25 cellular contexts compared by ENCODE assay signal in genomic region chr12:42586268-42586667, GRCh38. TPM values are rescaled to one million over a fixed set of nuclear protein-coding genes. Genes with fewer than 3 reads are reported as not detected.
DNase-seq lines count a peak whose midpoint lies in the region; ATAC-seq, FAIRE-seq and TF ChIP-seq lines count a peak whose summit lies in the region.
"Had no signal": no experiment of that assay in that cellular context is flagged by ENCODE, and none has a peak within 500 bp of the region (broad histone marks: within the 10 kb centered on the region; RNA-seq: fewer than 3 reads in every experiment).

No MANE protein-coding gene starts in this region.

- no peak for TF ChIP-seq POLR2A in esophagus muscularis mucosa (IDR thresholded peaks at IDR 0.05; ENCODE audit: low read depth)

- no peaks in the 10 kb centered on the region for H3K9me2 ChIP-seq in GM23248 (ENCODE audit: insufficient read depth)

- H3K27me3 ChIP-seq in GM23248 (replicated peaks; ENCODE audit: insufficient read depth) (no peaks in the 10 kb centered on the region), astrocyte (ENCODE audit: insufficient read depth, low read length) (no peaks in the 10 kb centered on the region), esophagus muscularis mucosa (no peaks in the 10 kb centered on the region)
- H3K27me3 ChIP-seq: pancreas, sigmoid colon had no signal

- peaks cover 82% of the 10 kb centered on the region for H3K79me2 ChIP-seq in GM23248 (ENCODE audit: insufficient read depth)
- H3K79me2 ChIP-seq in astrocyte (ENCODE audit: insufficient read depth, low read length) = peaks cover 89% of the 10 kb centered on the region

- H3K27ac ChIP-seq in GM23248 = no peak overlapping the region
- H3K27ac ChIP-seq in astrocyte (ENCODE audit: low read depth, low read length) = no peak overlapping the region
- H3K27ac ChIP-seq in esophagus muscularis mucosa (replicated peaks in 1 of 4) = no peak overlapping the region
- H3K27ac ChIP-seq in kidney (ENCODE audit: low read depth in 2 of 2, low read length in 2 of 2) = no peak overlapping the region
- H3K27ac ChIP-seq: lower lobe of right lung, pancreas, SK-N-MC, thoracic aorta had no signal

- H3K4me1 ChIP-seq in GM23248 (ENCODE audit: insufficient read depth) (peaks cover 55% of the 10 kb centered on the region), astrocyte (ENCODE audit: insufficient read depth, low read length) (peaks cover 40% of the 10 kb centered on the region), esophagus muscularis mucosa (peaks cover 33 to 87% (median 79%) of the 10 kb centered on the region in 4 donors), kidney (ENCODE audit: control insufficient read depth in 1 of 2, insufficient read depth in 1 of 2, low read depth in 1 of 2, low read length in 2 of 2) (peaks cover 0 to 7% of the 10 kb centered on the region in 2 donors)

- H3K9me3 ChIP-seq in GM23248 (ENCODE audit: low read depth) = no peaks in the 10 kb centered on the region
- no peaks in the 10 kb centered on the region for H3K9me3 ChIP-seq in astrocyte (ENCODE audit: insufficient read depth, low read depth, low read length)
- no peaks in the 10 kb centered on the region for H3K9me3 ChIP-seq in esophagus muscularis mucosa
- H3K9me3 ChIP-seq in kidney (ENCODE audit: control insufficient read depth in 1 of 2, low read length in 2 of 2) = no peaks in the 10 kb centered on the region
- H3K9me3 ChIP-seq: lower lobe of right lung, pancreas, sigmoid colon, thoracic aorta had no signal

- H3K36me3 Mint-ChIP-seq in astrocyte (ENCODE audit: low read depth, unreplicated experiment) = peaks cover 5% of the 10 kb centered on the region
- no peaks in the 10 kb centered on the region for H3K36me3 Mint-ChIP-seq in nephron progenitor cell (ENCODE audit: low read depth)
- H3K36me3 Mint-ChIP-seq: CD8-positive, alpha-beta T cell; stimulated activated memory B cell treated with anti-CD40 and anti-IgM and Interleukin-4, amounts not matched to agents 10 μg/mL and 1 μg/mL and 100 μg/mL, for 72 hours had no signal

- peaks cover 31% of the 10 kb centered on the region for H3K4me1 Mint-ChIP-seq in astrocyte (ENCODE audit: low read depth, unreplicated experiment)
- H3K4me1 Mint-ChIP-seq in nephron progenitor cell = peaks cover 60% of the 10 kb centered on the region

- H3K36me3 ChIP-seq in GM23248 (ENCODE audit: low read depth) (no peaks in the 10 kb centered on the region), astrocyte (ENCODE audit: insufficient read depth, low read length) (no peaks in the 10 kb centered on the region), esophagus muscularis mucosa (no peaks in the 10 kb centered on the region), kidney (ENCODE audit: control insufficient read depth in 1 of 2, insufficient read depth in 2 of 2, low read length in 2 of 2) (no peaks in the 10 kb centered on the region)
- H3K36me3 ChIP-seq: lower lobe of right lung, pancreas, sigmoid colon, thoracic aorta had no signal

- H3K27ac Mint-ChIP-seq in astrocyte (ENCODE audit: unreplicated experiment) (no peak overlapping the region), nephron progenitor cell (no peak overlapping the region)
- H3K27ac Mint-ChIP-seq: CD8-positive, alpha-beta T cell; stimulated activated memory B cell treated with anti-CD40 and anti-IgM and Interleukin-4, amounts not matched to agents 10 μg/mL and 1 μg/mL and 100 μg/mL, for 72 hours had no signal

- no peaks in the 10 kb centered on the region for H3K9me3 Mint-ChIP-seq in astrocyte (ENCODE audit: unreplicated experiment)
- no peaks in the 10 kb centered on the region for H3K9me3 Mint-ChIP-seq in nephron progenitor cell
- H3K9me3 Mint-ChIP-seq: activated T-cell treated with anti-CD3 and anti-CD28 coated beads, Interleukin-2, amount 50 U/mL, for 4 hours; CD8-positive, alpha-beta T cell; stimulated activated memory B cell treated with anti-CD40 and anti-IgM and Interleukin-4, amounts not matched to agents 10 μg/mL and 1 μg/mL and 100 μg/mL, for 72 hours had no signal

- TF ChIP-seq EP300 in esophagus muscularis mucosa (IDR thresholded peaks at IDR 0.05) = no peak

- H2AFZ ChIP-seq in GM23248 = no peak overlapping the region
- H2AFZ ChIP-seq in astrocyte (ENCODE audit: low read depth, low read length) = no peak overlapping the region

- FAIRE-seq in astrocyte (lab: Jason Lieb, UNC) (no peak), kidney (lab: Jason Lieb, UNC) (no peak)
- FAIRE-seq: GM12878 had no signal

- TF ChIP-seq CTCF in astrocyte (IDR thresholded peaks at IDR 0.05; ENCODE audit: insufficient read depth, low read depth, low read length) (no peak), esophagus muscularis mucosa (IDR thresholded peaks at IDR 0.05) (no peak), nephron progenitor cell (IDR thresholded peaks at IDR 0.05) (no peak), kidney (IDR thresholded peaks at IDR 0.05; ENCODE audit: borderline replicate concordance, extremely low read depth, insufficient read depth) (no peak), GM10266 (IDR thresholded peaks at IDR 0.05; ENCODE audit: control insufficient read depth, insufficient read depth, low read depth, missing control alignments) (no peak)

- H3K4me3 Mint-ChIP-seq in astrocyte (ENCODE audit: unreplicated experiment) (peak overlapping the region; percentile 98), nephron progenitor cell (peak overlapping the region; percentile 14)
- H3K4me3 Mint-ChIP-seq: activated T-cell treated with anti-CD3 and anti-CD28 coated beads, Interleukin-2, amount 50 U/mL, for 4 hours; CD8-positive, alpha-beta T cell; stimulated activated memory B cell treated with anti-CD40 and anti-IgM and Interleukin-4, amounts not matched to agents 10 μg/mL and 1 μg/mL and 100 μg/mL, for 72 hours had no signal

- 73 to 77% methylated on average over 1 of the region's 1 CpG for WGBS in GM23248 (ENCODE audit: low coverage in 1 of 2, low lambda C conversion rate in 2 of 2, missing lambda C conversion rate in 2 of 2), 2 experiments
- WGBS in esophagus muscularis mucosa = 87% methylated on average over 1 of the region's 1 CpG

- in situ Hi-C loops in GM23248 (cut with MboI) = no loop called here

- peak overlapping the region; percentile 93 for H3K4me2 ChIP-seq in GM23248 (ENCODE audit: unreplicated experiment)
- peak overlapping the region; percentile 88 for H3K4me2 ChIP-seq in astrocyte (ENCODE audit: low read length)

- H3K9ac ChIP-seq in GM23248 = 0 out of 2 replicates have a peak overlapping the region, but pooled peaks have one; percentile 1
- H3K9ac ChIP-seq in astrocyte (ENCODE audit: low read length) = peak overlapping the region; percentile 95
- no peak overlapping the region for H3K9ac ChIP-seq in kidney (ENCODE audit: low read length in 2 of 2)

- intact Hi-C loops in esophagus muscularis mucosa (cut with DNase I) (loop anchor here (5.0 to 10.0 kb wide), 4 partner anchors 104 to 701 kb away; no protein-coding TSS in a partner anchor), kidney (cut with DNase I) (loop anchor here (10.0 kb wide), 1 partner anchor 101 kb away; no protein-coding TSS in a partner anchor)

- H3F3A ChIP-seq in GM23248 (ENCODE audit: insufficient read depth) = peaks cover 39% of the 10 kb centered on the region

- H3K4me3 ChIP-seq in GM23248 = peak overlapping the region; percentile 87
- peak overlapping the region; percentile 32 for H3K4me3 ChIP-seq in astrocyte (ENCODE audit: insufficient read depth, low read depth, low read length)
- no peak overlapping the region for H3K4me3 ChIP-seq in esophagus muscularis mucosa
- no peak overlapping the region for H3K4me3 ChIP-seq in kidney (ENCODE audit: low read length in 2 of 2)
- H3K4me3 ChIP-seq: GM12878, lower lobe of right lung, pancreas, sigmoid colon, SK-N-MC, thoracic aorta had no signal

- H4K20me1 ChIP-seq in GM23248 (ENCODE audit: insufficient read depth) = no peaks in the 10 kb centered on the region; the same call in 1 of the 2 replicates
- H4K20me1 ChIP-seq in astrocyte (ENCODE audit: insufficient read depth, low read length) = peaks cover 70% of the 10 kb centered on the region

- DNase-seq in GM23248 (peak; percentile 24), astrocyte (ENCODE audit: low read depth) (no peak), esophagus muscularis mucosa (ENCODE audit: extremely low spot score) (peak; percentile 2), nephron progenitor cell (no peak), kidney (no peak), midbrain (lab: John Stamatoyannopoulos, UW) (no peak), GM10266 (ENCODE audit: extremely low spot score) (no peak)
- DNase-seq: activated CD4-positive, CD25-positive, alpha-beta regulatory T cell; activated naive CD4-positive, alpha-beta T cell treated with Interleukin-2 at 50 U/mL for 16 hours; activated T-cell treated with anti-CD3 and anti-CD28 coated beads, Interleukin-2, amount 50 U/mL, for 4 hours; amygdala; CD8-positive, alpha-beta T cell; DMS53; hippocampal formation; KG1; lower lobe of right lung; NCI-H187 treated with DMSO at 0.1 percent for 48 hours; NCI-H226; pancreas; sigmoid colon had no signal

- H3K27me3 Mint-ChIP-seq in astrocyte (ENCODE audit: low read depth, unreplicated experiment) (no peaks in the 10 kb centered on the region), nephron progenitor cell (ENCODE audit: low read depth, poor library complexity) (peaks cover 9% of the 10 kb centered on the region)

- ATAC-seq in GM19467 (IDR thresholded peaks at IDR 0.05; ENCODE audit: unreplicated experiment) = no peak
- ATAC-seq: activated T-cell treated with anti-CD3 and anti-CD28 coated beads, Interleukin-2, amount 50 U/mL, for 4 hours; CD8-positive, alpha-beta T cell; GM12878; lower lobe of right lung; pancreas; stimulated activated memory B cell treated with anti-CD40 and anti-IgM and Interleukin-4, amounts not matched to agents 10 μg/mL and 1 μg/mL and 100 μg/mL, for 72 hours had no signal

RNA-seq across cellular contexts. Expression of gene PRICKLE1, which starts 3.3 kb away (rescaled TPM):
- total RNA-seq in GM23248 (2014; rRNA removed; shearing (Covaris generic)) = 12.9 and 13.2 TPM in 2 replicates
- polyA plus RNA-seq in GM23248 (2016; fragmentation: Nextera tagmentation; extraction: Ambion mirVana) (25.2 and 25.7 TPM in 2 replicates), kidney (ENCODE audit: insufficient read depth, low read depth, low replicate concordance) (3.9 TPM)
- total RNA-seq in astrocyte (34.9 and 39.5 TPM in 2 replicates), esophagus muscularis mucosa (10 to 100 TPM; 12.5 to 36.9 (median 24.4) TPM), kidney (21.7 TPM)
- total RNA-seq: activated T-cell treated with anti-CD3 and anti-CD28 coated beads, Interleukin-2, amount 50 U/mL, for 4 hours had no signal

Comparison
In these comparisons a context has a peak if more than half of its experiments do, and no peak if none do; other contexts are left out.
1. DNase-seq: peak in GM23248 (single experiment) and esophagus muscularis mucosa (single experiment); none in astrocyte (single experiment), nephron progenitor cell (single experiment), kidney (single experiment), midbrain (single experiment) and GM10266 (single experiment).
2. H3K4me3 ChIP-seq: peak in GM23248 (single experiment) and astrocyte (single experiment); none in esophagus muscularis mucosa (0 of 4) and kidney (0 of 2).
3. H3K9ac ChIP-seq: peak in GM23248 (single experiment) and astrocyte (single experiment); none in kidney (0 of 2).